ENCODE assay signal across 8 cellular contexts in genomic region chr12:69359531-69360347, GRCh38. TPM values are rescaled to one million over a fixed set of nuclear protein-coding genes. Genes with fewer than 3 reads are reported as not detected.
DNase-seq lines count a peak whose midpoint lies in the region; ATAC-seq and TF ChIP-seq lines count a peak whose summit lies in the region.

TSS of gene YEATS4 (plus strand) at chr12:69359743. CDS start at chr12:69359973, 230 bp downstream.

- no peak within 1 kb of the TSS for H3K23ac ChIP-seq in trophoblast cell (ENCODE audit: low read length)

- H4K20me1 ChIP-seq in SU-DHL-6 (ENCODE audit: low read depth, low read length), result no peaks in the 10 kb centered on the region

- peak within 1 kb of the TSS; percentile 90 for H3K9ac ChIP-seq in SU-DHL-6 (ENCODE audit: low read length)
- peak within 1 kb of the TSS; percentile 91 for H3K9ac ChIP-seq in trophoblast cell (ENCODE audit: low read length)

- H3K14ac ChIP-seq in trophoblast cell (ENCODE audit: low read length), result peak within 1 kb of the TSS; percentile 93

- peak within 1 kb of the TSS; percentile 82 for H3K4me2 ChIP-seq in SU-DHL-6 (ENCODE audit: low read depth, low read length, poor library complexity, severe bottlenecking)
- H3K4me2 ChIP-seq in trophoblast cell (ENCODE audit: low read length), result peak within 1 kb of the TSS; percentile 90

- peak within 1 kb of the TSS; percentile 88 for H2BK120ac ChIP-seq in trophoblast cell (ENCODE audit: insufficient read depth, low read length, poor library complexity)

- no peaks in the 10 kb centered on the region for H3K9me2 ChIP-seq in SU-DHL-6 (replicated peaks; ENCODE audit: insufficient read depth, low read length)

- H3K4me3 ChIP-seq in SU-DHL-6 (ENCODE audit: insufficient read depth, low read length, poor library complexity, severe bottlenecking) (peak within 1 kb of the TSS; percentile 70), cardiac muscle cell (peak within 1 kb of the TSS; percentile 91), trophoblast cell (ENCODE audit: low read depth, low read length) (peak within 1 kb of the TSS; percentile 91), transverse colon (peak within 1 kb of the TSS; percentile 73 to 93 (median 87))

- H3K79me1 ChIP-seq in trophoblast cell (ENCODE audit: low read length), result peaks cover 7% of the 10 kb centered on the region

- H2BK12ac ChIP-seq in trophoblast cell (ENCODE audit: low read length), result no peak within 1 kb of the TSS

- no peak for TF ChIP-seq EP300 in transverse colon (IDR thresholded peaks at IDR 0.05; ENCODE audit: low read depth)

- TF ChIP-seq CTCF in GM10266 (IDR thresholded peaks at IDR 0.05; ENCODE audit: control insufficient read depth, insufficient read depth, low read depth, missing control alignments) (no peak), SU-DHL-6 (IDR thresholded peaks at IDR 0.05; ENCODE audit: insufficient read depth, low read length, poor library complexity, severe bottlenecking) (no peak), cardiac muscle cell (IDR thresholded peaks at IDR 0.05; ENCODE audit: low read depth, low read length) (no peak), transverse colon (IDR thresholded peaks at IDR 0.05) (peak in 2 of 5 experiments; percentile 6 to 20)

- intact Hi-C loops in transverse colon (cut with DNase I; ENCODE audit: low total_unique reads), result loop anchor here (5.0 to 10.0 kb wide), 2 partner anchors 225 to 278 kb away; partner anchors contain the start of gene CCT2

- no peaks in the 10 kb centered on the region for H3K9me3 ChIP-seq in SU-DHL-6 (ENCODE audit: insufficient read depth, low read length)
- H3K9me3 ChIP-seq in cardiac muscle cell (ENCODE audit: low read depth), result no peaks in the 10 kb centered on the region
- no peaks in the 10 kb centered on the region for H3K9me3 ChIP-seq in trophoblast cell (ENCODE audit: insufficient read depth, low read depth, low read length)
- H3K9me3 ChIP-seq in transverse colon, result no peaks in the 10 kb centered on the region

- peak within 1 kb of the TSS; percentile 64 for H4K12ac ChIP-seq in trophoblast cell (ENCODE audit: low read depth, low read length)

- peak within 1 kb of the TSS; percentile 73 for H3K4ac ChIP-seq in trophoblast cell (ENCODE audit: low read depth, low read length)

- peaks cover 22% of the 10 kb centered on the region for H3K36me3 ChIP-seq in SU-DHL-6 (ENCODE audit: low read length)
- peaks cover 13% of the 10 kb centered on the region for H3K36me3 ChIP-seq in cardiac muscle cell
- peaks cover 0 to 2% of the 10 kb centered on the region in 2 experiments for H3K36me3 ChIP-seq in trophoblast cell (ENCODE audit: control insufficient read depth in 1 of 2, insufficient read depth in 2 of 2, low read length in 2 of 2)
- no peaks in the 10 kb centered on the region for H3K36me3 ChIP-seq in transverse colon

- peak within 1 kb of the TSS; percentile 85 for H3K18ac ChIP-seq in trophoblast cell (ENCODE audit: low read length)

- H2AK5ac ChIP-seq in trophoblast cell (ENCODE audit: low read length), result no peak within 1 kb of the TSS

- in situ Hi-C loops in transverse colon (cut with MboI; ENCODE audit: low pct_ligation_motif_present in 1 of 4, low pct_unique_long_range_greater_than_20kb in 1 of 4, low sequenced_read_pairs in 3 of 4), result loop anchor here in 1 of 4 donors (10.0 to 25.0 kb wide), 2 partner anchors 203 to 275 kb away; no protein-coding TSS in a partner anchor

- H3K27ac ChIP-seq in SU-DHL-6 (ENCODE audit: low read depth, low read length), result peak within 1 kb of the TSS; percentile 83
- peak within 1 kb of the TSS; percentile 93 for H3K27ac ChIP-seq in cardiac muscle cell
- H3K27ac ChIP-seq in trophoblast cell (ENCODE audit: low read depth, low read length), result peak within 1 kb of the TSS; percentile 95
- peak within 1 kb of the TSS; percentile 97 to 99 (median 98) for H3K27ac ChIP-seq in transverse colon

- H4K8ac ChIP-seq in trophoblast cell (ENCODE audit: low read depth, low read length), result peak within 1 kb of the TSS; percentile 94

- H3K27me3 ChIP-seq in SU-DHL-6 (ENCODE audit: low read length), result no peaks in the 10 kb centered on the region
- H3K27me3 ChIP-seq in cardiac muscle cell, result no peaks in the 10 kb centered on the region
- H3K27me3 ChIP-seq in trophoblast cell (ENCODE audit: insufficient read depth, low read length), result no peaks in the 10 kb centered on the region
- no peaks in the 10 kb centered on the region for H3K27me3 ChIP-seq in transverse colon

- TF ChIP-seq POLR2A in transverse colon (IDR thresholded peaks at IDR 0.05), result peak; percentile 78

- ATAC-seq in HG02642 (IDR thresholded peaks at IDR 0.05; ENCODE audit: poor library complexity, unreplicated experiment), result peak; percentile 90

- no CpG with 5 or more reads among the region's 70 CpGs for WGBS in trophoblast cell (ENCODE audit: extremely low coverage, insufficient coverage, insufficient read length)
- 1% methylated on average over 49 of the region's 70 CpGs; no CpG with 5 or more reads in 1 of the 2 donors for WGBS in transverse colon (ENCODE audit: low coverage in 1 of 2), 2 donors

- H3K79me2 ChIP-seq in SU-DHL-6 (ENCODE audit: insufficient read depth, low read length) (peaks cover 47% of the 10 kb centered on the region), trophoblast cell (ENCODE audit: control insufficient read depth, insufficient read depth, low read length, poor library complexity) (peaks cover 4% of the 10 kb centered on the region)

- H3K4me1 ChIP-seq in cardiac muscle cell (ENCODE audit: low read depth) (peaks cover 4% of the 10 kb centered on the region), trophoblast cell (ENCODE audit: control insufficient read depth in 1 of 2, insufficient read depth in 2 of 2, low read length in 2 of 2) (peaks cover 0 to 4% of the 10 kb centered on the region in 2 experiments), transverse colon (peaks cover 4 to 25% (median 14%) of the 10 kb centered on the region in 4 donors)

- H3F3A ChIP-seq in SU-DHL-6 (ENCODE audit: insufficient read depth), result peaks cover 5% of the 10 kb centered on the region; the same call in 1 of the 2 replicates

- peak within 1 kb of the TSS; percentile 87 for H2BK5ac ChIP-seq in trophoblast cell (ENCODE audit: low read depth, low read length, poor library complexity)

- H4K91ac ChIP-seq in trophoblast cell (ENCODE audit: low read depth, low read length), result peak within 1 kb of the TSS; percentile 94

- H2AFZ ChIP-seq in SU-DHL-6 (ENCODE audit: low read depth, low read length, severe bottlenecking), result peak within 1 kb of the TSS; percentile 81
- H2AFZ ChIP-seq in trophoblast cell (ENCODE audit: insufficient read depth, low read length, poor library complexity), result peak within 1 kb of the TSS; percentile 95

- DNase-seq in GM10266 (ENCODE audit: extremely low spot score) (peak; percentile 87), NCI-H1105 treated with DMSO at 0.1 percent for 48 hours (lab: John Stamatoyannopoulos, UW) (peak; percentile 97), cardiac muscle cell (ENCODE audit: low read depth in 1 of 2, low spot score in 1 of 2) (peak; percentile 90), trophoblast cell (peak; percentile 86 to 92), transverse colon (peak; percentile 88)
- DNase-seq in activated naive CD8-positive, alpha-beta T cell treated with anti-CD3 and anti-CD28 coated beads, Interleukin-2, amount 50 U/mL, for 16 hours (ENCODE audit: low read depth, low spot score), result peak; percentile 61

RNA-seq across cellular contexts. Expression of gene YEATS4, which starts in this region (rescaled TPM):
- 123 and 129 TPM in 2 replicates for total RNA-seq in cardiac muscle cell
- 21.0 and 29.6 TPM in 2 replicates for polyA plus RNA-seq in cardiac muscle cell
- 13.2 and 13.5 TPM in 2 replicates for polyA plus RNA-seq in trophoblast cell (2013)
- total RNA-seq in transverse colon, result 10 to 100 TPM in 2 of 4 donors, 1 to 10 TPM in 2; 4.4 to 32.2 (median 7.9) TPM

Comparison
In these comparisons a context has a peak if more than half of its experiments do, and no peak if none do; other contexts are left out.
1. Peak in every context shown above with its lines: DNase-seq, ATAC-seq, H3K4me3 ChIP-seq and H3K27ac ChIP-seq.